ENCODE assay signal across 16 cellular contexts in the genomic region with DNA sequence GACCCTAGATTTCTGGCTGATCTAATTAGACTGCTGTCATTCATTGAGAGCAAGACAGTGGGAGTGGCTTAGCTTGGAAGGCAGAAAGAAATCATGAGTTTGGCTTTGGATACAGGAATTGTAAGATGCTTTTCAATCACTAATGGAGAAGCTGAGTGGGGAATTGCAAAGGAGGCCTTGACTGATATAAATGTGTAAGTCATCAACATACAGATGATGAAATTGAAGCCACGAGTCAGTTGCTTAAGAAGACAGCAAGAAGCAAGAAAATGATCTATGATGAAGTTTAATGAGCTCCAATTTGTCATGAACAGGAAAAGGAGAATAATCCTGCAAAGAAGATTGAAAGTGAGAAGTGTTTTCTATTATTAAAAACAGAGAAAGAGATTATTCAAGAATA.
A peak's percentile ranks its signal among the peaks of the same experiment; 100 is the strongest.
DNase-seq lines count a peak whose midpoint lies in the region; ATAC-seq, FAIRE-seq and TF ChIP-seq lines count a peak whose summit lies in the region.
"Had no signal": no experiment of that assay in that cellular context is flagged by ENCODE, and none has a peak within 500 bp of the region (broad histone marks: within the 10 kb centered on the region; RNA-seq: fewer than 3 reads in every experiment).

No MANE protein-coding gene starts in this region.

- H3K4me3 ChIP-seq in A673 (ENCODE audit: low read depth, low read length, poor library complexity, severe bottlenecking): no peak overlapping the region
- no peak overlapping the region for H3K4me3 ChIP-seq in bronchial epithelial cell (ENCODE audit: low read depth, low read length)
- no peak overlapping the region for H3K4me3 ChIP-seq in lower lobe of right lung
- H3K4me3 ChIP-seq: Peyer's patch had no signal

- POLR2A ChIA-PET in A673 (lab: Charles Lee; ENCODE audit: low non-redundant PET): no interaction called here

- H3K4me1 ChIP-seq in A673 (ENCODE audit: insufficient read depth, low read length, poor library complexity, severe bottlenecking) (peaks cover 50% of the 10 kb centered on the region), lower lobe of right lung (no peaks in the 10 kb centered on the region)
- H3K4me1 ChIP-seq: Peyer's patch had no signal

- intact Hi-C loops in A673 (cut with micrococcal nuclease; ENCODE audit: unreplicated experiment) (no loop called here), lower lobe of right lung (cut with DNase I) (no loop called here)

- H3K27ac ChIP-seq in A673 (ENCODE audit: low read depth, low read length, poor library complexity, severe bottlenecking) (no peak overlapping the region), lower lobe of right lung (no peak overlapping the region)
- H3K27ac ChIP-seq: Peyer's patch had no signal

- ATAC-seq in GM18498 (IDR thresholded peaks at IDR 0.05; ENCODE audit: unreplicated experiment) (no peak), lower lobe of right lung (no peak)

- CTCF ChIA-PET in A673 (lab: Charles Lee): no interaction called here

- TF ChIP-seq CTCF in A673 (conservative IDR thresholded peaks at IDR 0.05; ENCODE audit: low read depth, low read length) (no peak), bronchial epithelial cell (IDR thresholded peaks at IDR 0.05; ENCODE audit: insufficient read depth, low read length, severe bottlenecking) (no peak), lower lobe of right lung (IDR thresholded peaks at IDR 0.05) (no peak)

- no TSS peak for BruUV-seq in A673 (replicated peaks; lab: Mats Ljungman, UMichigan)

- no peak for FAIRE-seq in bronchial epithelial cell (lab: Jason Lieb, UNC)
- FAIRE-seq: GM18507 had no signal

- H3K27me3 ChIP-seq in A673 (replicated peaks; ENCODE audit: insufficient read depth, low read depth, low read length, poor library complexity) (no peaks in the 10 kb centered on the region), bronchial epithelial cell (ENCODE audit: control insufficient read depth, insufficient read depth, low read length) (no peaks in the 10 kb centered on the region), lower lobe of right lung (ENCODE audit: low read depth) (no peaks in the 10 kb centered on the region)
- H3K27me3 ChIP-seq: Peyer's patch had no signal

- no peaks in the 10 kb centered on the region for H3K9me3 ChIP-seq in A673 (ENCODE audit: low read depth, low read length, poor library complexity, severe bottlenecking)
- no peaks in the 10 kb centered on the region for H3K9me3 ChIP-seq in lower lobe of right lung
- H3K9me3 ChIP-seq: Peyer's patch had no signal

- DNase-seq in A673 (ENCODE audit: low spot score) (peak; percentile 70), MV-4-11 (lab: John Stamatoyannopoulos, UW) (peak; percentile 10), bronchial epithelial cell (ENCODE audit: low read depth) (peak; percentile 39), foreskin melanocyte (peak; percentile 3), NAMALWA (ENCODE audit: low spot score) (no peak), lower lobe of right lung (no peak), germinal center (ENCODE audit: low spot score) (no peak)
- DNase-seq: Calu3; CD4-positive, alpha-beta T cell; H9; NCI-H1436 treated with DMSO at 0.1 percent for 48 hours; NCI-H2081; Peyer's patch; Right ventricle myocardium superior had no signal

- no peaks in the 10 kb centered on the region for H3K36me3 ChIP-seq in A673 (ENCODE audit: insufficient read depth, low read length, poor library complexity, severe bottlenecking)
- no peaks in the 10 kb centered on the region for H3K36me3 ChIP-seq in bronchial epithelial cell (ENCODE audit: control insufficient read depth, insufficient read depth, low read length)
- no peaks in the 10 kb centered on the region for H3K36me3 ChIP-seq in lower lobe of right lung
- H3K36me3 ChIP-seq: Peyer's patch had no signal

Comparison
In these comparisons a context has a peak if more than half of its experiments do, and no peak if none do; other contexts are left out.
1. DNase-seq: peak in A673 (single experiment), MV-4-11 (single experiment), bronchial epithelial cell (single experiment) and foreskin melanocyte (single experiment); none in NAMALWA (single experiment), lower lobe of right lung (single experiment) and germinal center (single experiment).